Comparison of ENCODE assay signal across 28 cellular contexts in the genomic region with DNA sequence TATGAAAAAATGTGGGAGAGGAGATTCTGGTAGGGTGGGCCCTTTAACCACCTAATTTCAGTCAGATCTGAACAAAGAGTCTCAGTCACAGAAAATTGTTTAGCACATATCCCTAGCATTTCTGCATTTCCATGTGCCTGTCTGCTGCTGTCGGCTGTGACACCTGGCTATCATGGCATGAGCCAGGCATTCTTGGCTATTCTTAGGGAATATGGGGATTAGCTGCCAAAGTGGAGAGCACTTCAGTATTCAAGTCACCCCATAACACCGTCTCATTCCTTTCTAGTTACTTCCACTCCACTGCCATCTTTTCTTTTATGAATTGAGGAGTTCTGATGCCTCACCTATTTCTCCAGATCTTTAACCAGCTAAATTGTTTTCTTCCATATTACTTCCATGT.
"Had no signal": no experiment of that assay in that cellular context is flagged by ENCODE, and none has a peak within 500 bp of the region (broad histone marks: within the 10 kb centered on the region; RNA-seq: fewer than 3 reads in every experiment).

No MANE protein-coding gene starts in this region.

- H3K27ac ChIP-seq: coronary artery, esophagus muscularis mucosa, foreskin keratinocyte, heart right ventricle, neutrophil, parathyroid adenoma, prostate gland, right lobe of liver, thyroid gland had no signal

- DNase-seq: dermis blood vessel endothelial cell; effector memory CD4-positive, alpha-beta T cell; foreskin keratinocyte; glutamatergic neuron; heart right ventricle; hippocampal formation; islet precursor cell; kidney glomerular epithelial cell; mesenchymal stem cell; natural killer cell; right lobe of liver; stimulated activated CD4-positive, alpha-beta T cell treated with anti-CD3 and anti-CD28 coated beads, Interleukin-12 subunit alpha, Interleukin-12 subunit beta, amount 100 ng/mL, for 4 hours; stimulated activated CD4-positive, alpha-beta T cell treated with anti-CD3 and anti-CD28 coated beads, Interleukin-1b, Interleukin-23, amount 100 ng/mL, for 48 hours; stimulated activated CD4-positive, alpha-beta T cell treated with anti-CD3 and anti-CD28 coated beads, Interleukin-4, amount 100 ng/mL, for 1 hour; stimulated activated CD8-positive, alpha-beta memory T cell treated with anti-CD3 and anti-CD28 coated beads, Interleukin-4, amount 100 ng/mL, for 48 hours; stimulated activated naive CD4-positive, alpha-beta T cell; stimulated activated naive CD8-positive, alpha-beta T cell treated with anti-CD3 and anti-CD28 coated beads, Interleukin-15, amount 100 ng/mL, for 72 hours; thyroid gland; trophoblast cell had no signal

- H3K4me1 ChIP-seq: foreskin keratinocyte, parathyroid adenoma, prostate gland, right lobe of liver, thyroid gland had no signal

- H3K9me3 Mint-ChIP-seq: natural killer cell had no signal

- H3K4me2 ChIP-seq: smooth muscle cell had no signal

- ATAC-seq: foreskin keratinocyte; natural killer cell; right lobe of liver; stimulated activated naive CD8-positive, alpha-beta T cell treated with anti-CD3 and anti-CD28 coated beads, Interleukin-15, amount 100 ng/mL, for 72 hours had no signal

- H3K36me3 Mint-ChIP-seq: natural killer cell had no signal

- H3K27me3 Mint-ChIP-seq: central memory CD8-positive, alpha-beta T cell had no signal

- H3K4me3 ChIP-seq: coronary artery, esophagus muscularis mucosa, heart right ventricle, prostate gland, right lobe of liver, smooth muscle cell, thyroid gland had no signal

- H3K4me1 Mint-ChIP-seq: central memory CD8-positive, alpha-beta T cell; stimulated activated naive CD8-positive, alpha-beta T cell treated with anti-CD3 and anti-CD28 coated beads, Interleukin-15, amount 100 ng/mL, for 72 hours had no signal

- H2AFZ ChIP-seq: parathyroid adenoma had no signal

- H3K79me2 ChIP-seq: parathyroid adenoma had no signal

- H3K36me3 ChIP-seq: esophagus muscularis mucosa, heart right ventricle, neutrophil, prostate gland, right lobe of liver, thyroid gland had no signal

- H3K27ac Mint-ChIP-seq: mesothelial cell of epicardium; natural killer cell; stimulated activated naive CD8-positive, alpha-beta T cell treated with anti-CD3 and anti-CD28 coated beads, Interleukin-15, amount 100 ng/mL, for 72 hours had no signal

- H3K4me3 Mint-ChIP-seq: central memory CD8-positive, alpha-beta T cell; mesothelial cell of epicardium; natural killer cell; neural crest cell; stimulated activated naive CD8-positive, alpha-beta T cell treated with anti-CD3 and anti-CD28 coated beads, Interleukin-15, amount 100 ng/mL, for 72 hours had no signal

- H3K9me3 ChIP-seq: neutrophil, prostate gland, right lobe of liver, thyroid gland had no signal

- H3K27me3 ChIP-seq: esophagus muscularis mucosa, foreskin keratinocyte, heart right ventricle, neutrophil, right lobe of liver, thyroid gland had no signal
